ENCODE assay signal across 8 cellular contexts in genomic region chr3:52983336-52983807, GRCh38.
DNase-seq lines count a peak whose midpoint lies in the region; ATAC-seq, FAIRE-seq and TF ChIP-seq lines count a peak whose summit lies in the region.

No MANE protein-coding gene starts in this region.

- WGBS in HepG2 (ENCODE audit: low lambda C conversion rate), result 82% methylated on average over 5 of the region's 5 CpGs

- POLR2A ChIA-PET in activated CD8-positive, alpha-beta T cell treated with anti-CD3 and anti-CD28 coated beads for 36 hours (lab: Charles Lee), result interaction anchor here (0.6 to 1.4 kb wide), 5 partner anchors 10 to 48 kb away, joined by 3 to 4 read pairs (median 3); no protein-coding TSS in a partner anchor
- POLR2A ChIA-PET in HepG2 (lab: Yijun Ruan, JAX), result no interaction called here

- intact Hi-C loops in activated CD8-positive, alpha-beta T cell treated with anti-CD3 and anti-CD28 coated beads for 36 hours (cut with micrococcal nuclease), result loop anchor here (5.0 kb wide), 1 partner anchor 59 kb away; no protein-coding TSS in a partner anchor
- intact Hi-C loops in natural killer cell (cut with micrococcal nuclease), result no loop called here
- intact Hi-C loops in HepG2 (cut with micrococcal nuclease; ENCODE audit: unreplicated experiment), result no loop called here

- H3K79me2 ChIP-seq in HepG2 (ENCODE audit: insufficient read depth, low read length), result peaks cover 3% of the 10 kb centered on the region

- peak; percentile 36 for DNase-seq in Ammon's horn (ENCODE audit: low spot score)
- DNase-seq in activated CD8-positive, alpha-beta T cell treated with anti-CD3 and anti-CD28 coated beads for 36 hours, result peak; percentile 91
- no peak for DNase-seq in natural killer cell
- no peak for DNase-seq in HepG2 (ENCODE audit: low spot score)
- DNase-seq in NCI-H2196 treated with DMSO at 0.1 percent for 48 hours (lab: John Stamatoyannopoulos, UW; ENCODE audit: unreplicated experiment), result no peak
- DNase-seq in HAP-1 (ENCODE audit: low spot score in 2 of 2), result no peak

- H3K36me3 ChIP-seq in HepG2 (replicated peaks in 1 of 2; ENCODE audit: control insufficient read depth in 1 of 2, insufficient read depth in 2 of 2, low read length in 2 of 2) (no peaks in the 10 kb centered on the region), HAP-1 (replicated peaks) (no peaks in the 10 kb centered on the region)

- no peak for TF ChIP-seq CTCF in activated CD8-positive, alpha-beta T cell treated with anti-CD3 and anti-CD28 coated beads for 36 hours (IDR thresholded peaks at IDR 0.05)
- no peak for TF ChIP-seq CTCF in natural killer cell (IDR thresholded peaks at IDR 0.05)
- TF ChIP-seq CTCF in HepG2 (CRISPR knock-in tag; IDR thresholded peaks at IDR 0.05), result no peak

- peaks cover 40% of the 10 kb centered on the region for H3K4me1 Mint-ChIP-seq in activated CD8-positive, alpha-beta T cell treated with anti-CD3 and anti-CD28 coated beads for 36 hours (ENCODE audit: low read depth)
- H3K4me1 Mint-ChIP-seq in natural killer cell, result peaks cover 29 to 31% of the 10 kb centered on the region in 2 donors

- TF ChIP-seq POLR2A in HepG2 (IDR thresholded peaks at IDR 0.05; ENCODE audit: insufficient read depth in 1 of 2, low read depth in 2 of 2, low read length in 2 of 2), result no peak

- H3K27ac ChIP-seq in HepG2 (ENCODE audit: extremely low read length, insufficient read depth, low read length), result no peak overlapping the region

- ATAC-seq in GM19467 (IDR thresholded peaks at IDR 0.05; ENCODE audit: unreplicated experiment) (peak; percentile 76), HG03565 (IDR thresholded peaks at IDR 0.05; ENCODE audit: unreplicated experiment) (peak; percentile 78), natural killer cell (peak; percentile 42 to 74 (median 52)), HepG2 (no peak)
- ATAC-seq in activated CD8-positive, alpha-beta T cell treated with anti-CD3 and anti-CD28 coated beads for 36 hours, result peak; percentile 83

- H3K4me3 Mint-ChIP-seq in activated CD8-positive, alpha-beta T cell treated with anti-CD3 and anti-CD28 coated beads for 36 hours, result peak overlapping the region; percentile 53
- peak overlapping the region; percentile 18 for H3K4me3 Mint-ChIP-seq in natural killer cell

- TF ChIP-seq RAD21 in HepG2 (CRISPR knock-in tag; IDR thresholded peaks at IDR 0.05), result no peak

- in situ Hi-C loops in HepG2 (cut with HindIII; ENCODE audit: extremely low pct_ligation_motif_present, low pct_unique_long_range_greater_than_20kb), result no loop called here
- in situ Hi-C loops in HAP-1 (cut with MboI; ENCODE audit: low sequenced_read_pairs), result loop anchor here (10.0 kb wide), 1 partner anchor 139 kb away; no protein-coding TSS in a partner anchor

- H3K9me3 ChIP-seq in HepG2 (ENCODE audit: low read length) (no peaks in the 10 kb centered on the region), HAP-1 (no peaks in the 10 kb centered on the region)

- CTCF ChIA-PET in activated CD8-positive, alpha-beta T cell treated with anti-CD3 and anti-CD28 coated beads for 36 hours (lab: Charles Lee), result interaction anchor here (1.1 to 2.1 kb wide), 4 partner anchors 12 to 68 kb away, joined by 3 to 6 read pairs (median 3); no protein-coding TSS in a partner anchor
- CTCF ChIA-PET in HepG2 (lab: Yijun Ruan, JAX; ENCODE audit: low intra/inter-chr PET ratio, low total read pairs), result no interaction called here

- H3K27me3 ChIP-seq in HepG2 (ENCODE audit: control insufficient read depth in 1 of 2, insufficient read depth in 2 of 2, low read length in 2 of 2) (no peaks in the 10 kb centered on the region), HAP-1 (ENCODE audit: low read depth) (no peaks in the 10 kb centered on the region)

- BruUV-seq in HepG2 (replicated peaks; lab: Mats Ljungman, UMichigan), result no TSS peak

- H3K4me3 ChIP-seq in HepG2 (replicated peaks in 1 of 3; ENCODE audit: insufficient read depth in 1 of 3, low read depth in 2 of 3, low read length in 3 of 3) (no peak overlapping the region), HAP-1 (no peak overlapping the region)

- H3K9ac ChIP-seq in HepG2 (ENCODE audit: insufficient read depth, low read depth, low read length), result no peak overlapping the region

- H3K9me3 Mint-ChIP-seq in activated CD8-positive, alpha-beta T cell treated with anti-CD3 and anti-CD28 coated beads for 36 hours, result peaks cover 2% of the 10 kb centered on the region
- H3K9me3 Mint-ChIP-seq in natural killer cell, result no peaks in the 10 kb centered on the region

- no peaks in the 10 kb centered on the region for H4K20me1 ChIP-seq in HepG2 (ENCODE audit: insufficient read depth, low read length)

- H3K27ac Mint-ChIP-seq in activated CD8-positive, alpha-beta T cell treated with anti-CD3 and anti-CD28 coated beads for 36 hours, result peak overlapping the region; percentile 90
- peak overlapping the region; percentile 46 to 85 for H3K27ac Mint-ChIP-seq in natural killer cell

- no peak for FAIRE-seq in HepG2 (lab: Jason Lieb, UNC)

- no peak overlapping the region for H2AFZ ChIP-seq in HepG2 (ENCODE audit: low read length)

- H3K27me3 Mint-ChIP-seq in activated CD8-positive, alpha-beta T cell treated with anti-CD3 and anti-CD28 coated beads for 36 hours, result no peaks in the 10 kb centered on the region
- H3K27me3 Mint-ChIP-seq in natural killer cell (ENCODE audit: low read depth in 2 of 2), result no peaks in the 10 kb centered on the region

- no peak overlapping the region for H3K4me2 ChIP-seq in HepG2 (ENCODE audit: low read depth, low read length)

- H3K36me3 Mint-ChIP-seq in activated CD8-positive, alpha-beta T cell treated with anti-CD3 and anti-CD28 coated beads for 36 hours (ENCODE audit: low read depth), result no peaks in the 10 kb centered on the region
- no peaks in the 10 kb centered on the region for H3K36me3 Mint-ChIP-seq in natural killer cell

- H3K4me1 ChIP-seq in HepG2 (ENCODE audit: insufficient read depth, low read length) (peaks cover 13% of the 10 kb centered on the region), HAP-1 (no peaks in the 10 kb centered on the region)

- TF ChIP-seq EP300 in HepG2 (IDR thresholded peaks at IDR 0.05; ENCODE audit: low read depth in 2 of 2, low read length in 2 of 2), result no peak
- no peak for TF ChIP-seq EP300 in HepG2 (CRISPR knock-in tag; IDR thresholded peaks at IDR 0.05; ENCODE audit: borderline replicate concordance)

TF ChIP-seq in HepG2, 621 proteins besides CTCF, POLR2A, EP300 and RAD21:
- TF ChIP-seq ZBTB33 (CRISPR knock-in tag; IDR thresholded peaks at IDR 0.05) (no peak), U2AF1 (optimal IDR thresholded peaks at IDR 0.05; ENCODE audit: low read depth, low read length) (no peak), SP2 (CRISPR knock-in tag; IDR thresholded peaks at IDR 0.05) (no peak), MED8 (CRISPR knock-in tag; IDR thresholded peaks at IDR 0.05; ENCODE audit: insufficient replicate concordance) (no peak), BCL3 (CRISPR knock-in tag; IDR thresholded peaks at IDR 0.05) (no peak), FOXO1 (CRISPR knock-in tag; IDR thresholded peaks at IDR 0.05) (no peak), ZBTB7B (CRISPR knock-in tag; IDR thresholded peaks at IDR 0.05) (no peak), NR0B2 (CRISPR knock-in tag; IDR thresholded peaks at IDR 0.05) (no peak), ZNF431 (CRISPR knock-in tag; IDR thresholded peaks at IDR 0.05; ENCODE audit: borderline replicate concordance, low read depth) (no peak), SOX6 (IDR thresholded peaks at IDR 0.05) (no peak), SOX6 (CRISPR knock-in tag; IDR thresholded peaks at IDR 0.05) (no peak)

Comparison
In these comparisons a context has a peak if more than half of its experiments do, and no peak if none do; other contexts are left out.
1. DNase-seq: peak in Ammon's horn (single experiment) and activated CD8-positive, alpha-beta T cell treated with anti-CD3 and anti-CD28 coated beads for 36 hours (single experiment); none in natural killer cell (single experiment), HepG2 (single experiment), NCI-H2196 treated with DMSO at 0.1 percent for 48 hours (single experiment) and HAP-1 (0 of 2).